In genomic region chr13:80341771-80342271, GRCh38 we compare ENCODE assay signal across 8 cellular contexts. TPM values are rescaled to one million over a fixed set of nuclear protein-coding genes. Genes with fewer than 3 reads are reported as not detected.
A peak's percentile ranks its signal among the peaks of the same experiment; 100 is the strongest.
DNase-seq lines count a peak whose midpoint lies in the region; ATAC-seq and TF ChIP-seq lines count a peak whose summit lies in the region.

No MANE protein-coding gene starts in this region.

- peak overlapping the region; percentile 78; the same call in 1 of the 2 replicates for H3K23ac ChIP-seq in IMR-90 (ENCODE audit: low read depth, low read length)

- H3K9me3 Mint-ChIP-seq in CD8-positive, alpha-beta memory T cell, result no peaks in the 10 kb centered on the region

- H3K36me3 Mint-ChIP-seq in CD8-positive, alpha-beta memory T cell, result no peaks in the 10 kb centered on the region

- H3K27ac ChIP-seq in CD8-positive, alpha-beta memory T cell (ENCODE audit: low read depth, low read length), result no peak overlapping the region
- peak overlapping the region; percentile 84 for H3K27ac ChIP-seq in IMR-90 (ENCODE audit: insufficient read depth, low read length)
- H3K27ac ChIP-seq in VCaP, result peak overlapping the region; percentile 88
- peak overlapping the region; percentile 70 for H3K27ac ChIP-seq in neutrophil

- H2AK5ac ChIP-seq in IMR-90 (ENCODE audit: low read depth, low read length), result peak overlapping the region; percentile 5; the same call in 1 of the 2 replicates

- peak overlapping the region in 5 of 8 donors; percentile 10 to 91 (median 43) for H3K27ac Mint-ChIP-seq in CD8-positive, alpha-beta memory T cell

- no peak for TF ChIP-seq RAD21 in IMR-90 (IDR thresholded peaks at IDR 0.05; ENCODE audit: low read length)

- H3K79me1 ChIP-seq in IMR-90 (ENCODE audit: low read depth in 1 of 2, low read length in 2 of 2), result peaks cover 0 to 12% of the 10 kb centered on the region in 2 experiments; a peak in 2 of 4 replicates

- H4K8ac ChIP-seq in IMR-90 (ENCODE audit: low read depth in 2 of 2, low read length in 2 of 2), result peak overlapping the region; percentile 78 to 85

- BruUV-seq in IMR-90 (replicated peaks; lab: Mats Ljungman, UMichigan), result no TSS peak

- POLR2A ChIA-PET in CD8-positive, alpha-beta memory T cell (lab: Charles Lee), result no interaction called here
- POLR2A ChIA-PET in IMR-90 (lab: Charles Lee; ENCODE audit: unreplicated experiment), result interaction anchor here (0.6 to 1.0 kb wide), 5 partner anchors 110 to 632 kb away, joined by 3 to 9 read pairs (median 3); no protein-coding TSS in a partner anchor

- no peaks in the 10 kb centered on the region for H3K36me3 ChIP-seq in CD8-positive, alpha-beta memory T cell (ENCODE audit: insufficient read depth, low read length)
- H3K36me3 ChIP-seq in IMR-90 (ENCODE audit: control insufficient read depth, insufficient read depth, low read length) (peaks cover 8% of the 10 kb centered on the region), neutrophil (peaks cover 6% of the 10 kb centered on the region)

- H3K4me1 ChIP-seq in CD8-positive, alpha-beta memory T cell (ENCODE audit: insufficient read depth, low read length), result peaks cover 8% of the 10 kb centered on the region
- H3K4me1 ChIP-seq in IMR-90 (ENCODE audit: control insufficient read depth, insufficient read depth, low read length), result peaks cover 8% of the 10 kb centered on the region
- H3K4me1 ChIP-seq in neutrophil (ENCODE audit: control insufficient read depth in 1 of 2, insufficient read depth in 1 of 2, low read depth in 1 of 2, low read length in 1 of 2), result peaks cover 29 to 45% of the 10 kb centered on the region in 2 experiments

- peaks cover 32% of the 10 kb centered on the region for H4K20me1 ChIP-seq in IMR-90 (ENCODE audit: insufficient read depth, low read length)

- H4K5ac ChIP-seq in IMR-90 (ENCODE audit: low read depth, low read length), result no peak overlapping the region; the same call in 1 of the 2 replicates

- in situ Hi-C loops in IMR-90 (cut with MboI; ENCODE audit: low sequenced_read_pairs), result loop anchor here (25.0 kb wide), 1 partner anchor 930 kb away; the partner anchor contains the start of gene RBM26

- H3K4me2 ChIP-seq in IMR-90 (ENCODE audit: low read depth, low read length), result peak overlapping the region; percentile 90

- intact Hi-C loops in IMR-90 (cut with micrococcal nuclease), result loop anchor here (1.0 to 10.0 kb wide), 7 partner anchors 210 to 917 kb away; no protein-coding TSS in a partner anchor

- TF ChIP-seq CTCF in IMR-90 (conservative IDR thresholded peaks at IDR 0.05; ENCODE audit: low read depth, low read length) (no peak), VCaP (conservative IDR thresholded peaks at IDR 0.05) (no peak), neutrophil (IDR thresholded peaks at IDR 0.05) (peak; percentile 1)

- peak overlapping the region in 6 of 7 donors; percentile 81 to 90 (median 86) for H3K4me3 Mint-ChIP-seq in CD8-positive, alpha-beta memory T cell

- no peak for TF ChIP-seq POLR2A in IMR-90 (IDR thresholded peaks at IDR 0.05; ENCODE audit: low read depth, low read length)

- no peak overlapping the region for H2AK9ac ChIP-seq in IMR-90 (replicated peaks; ENCODE audit: low read depth, low read length, poor library complexity)

- H4K91ac ChIP-seq in IMR-90 (ENCODE audit: insufficient read depth, low read depth, low read length), result peak overlapping the region; percentile 50

- no peaks in the 10 kb centered on the region for H3K9me3 ChIP-seq in CD8-positive, alpha-beta memory T cell (ENCODE audit: low read length)
- H3K9me3 ChIP-seq in IMR-90 (ENCODE audit: control insufficient read depth, insufficient read depth, low read length) (no peaks in the 10 kb centered on the region), neutrophil (no peaks in the 10 kb centered on the region)

- H2BK5ac ChIP-seq in IMR-90 (ENCODE audit: low read depth, low read length, poor library complexity, severe bottlenecking), result peak overlapping the region; percentile 80

- peaks cover 15 to 41% of the 10 kb centered on the region in 2 donors for H3K27me3 Mint-ChIP-seq in CD8-positive, alpha-beta memory T cell

- WGBS in IMR-90 (ENCODE audit: extremely low coverage in 2 of 2, insufficient read length in 1 of 2), 2 experiments, result no CpG with 5 or more reads among the region's 16 CpGs

- dilution Hi-C loops in IMR-90 (cut with HindIII; ENCODE audit: low sequenced_read_pairs, unreplicated experiment), result no loop called here

- no peak for ATAC-seq in IMR-90 (ENCODE audit: low read depth)
- ATAC-seq in HG03135 (IDR thresholded peaks at IDR 0.05; ENCODE audit: unreplicated experiment), result no peak
- no peak for ATAC-seq in GM21529 (IDR thresholded peaks at IDR 0.05; ENCODE audit: unreplicated experiment)

- peak overlapping the region; percentile 73 for H3K18ac ChIP-seq in IMR-90 (ENCODE audit: low read depth, low read length)

- 0 out of 2 replicates have a peak overlapping the region, but pooled peaks have one; percentile 24 for H2BK20ac ChIP-seq in IMR-90 (ENCODE audit: low read depth, low read length)

- H2AFZ ChIP-seq in IMR-90 (replicated peaks; ENCODE audit: low read length, poor library complexity), result peak overlapping the region; percentile 86

- H2BK120ac ChIP-seq in IMR-90 (ENCODE audit: low read depth, low read length), result peak overlapping the region; percentile 74; the same call in 1 of the 2 replicates

- CTCF ChIA-PET in CD8-positive, alpha-beta memory T cell (lab: Charles Lee), result interaction anchor here (0.9 to 2.3 kb wide), 7 partner anchors 12 to 1131 kb away, joined by 3 to 10 read pairs (median 4); no protein-coding TSS in a partner anchor
- CTCF ChIA-PET in IMR-90 (lab: Yijun Ruan, JAX), result interaction anchor here (0.6 to 1.8 kb wide), 9 partner anchors 13 to 918 kb away, joined by 3 to 7 read pairs (median 3); no protein-coding TSS in a partner anchor

- H3K56ac ChIP-seq in IMR-90 (ENCODE audit: extremely low read depth, insufficient read depth, low read length), result peak overlapping the region; percentile 96

- DNase-seq in CD8-positive, alpha-beta memory T cell, result peak in 1 of 5 donors; percentile 9
- DNase-seq in IMR-90, result peak; percentile 43
- DNase-seq in globus pallidus (ENCODE audit: low spot score), result peak; percentile 68
- DNase-seq in stimulated activated CD4-positive, alpha-beta T cell treated with anti-CD3 and anti-CD28 coated beads, Interleukin-2, amount 100 ng/mL, for 24 hours, result no peak

- no peak overlapping the region for H3K4me3 ChIP-seq in CD8-positive, alpha-beta memory T cell (ENCODE audit: low read length)
- H3K4me3 ChIP-seq in IMR-90 (ENCODE audit: insufficient read depth, low read depth, low read length) (peak overlapping the region; percentile 88), neutrophil (ENCODE audit: low read depth in 1 of 2, low read length in 1 of 2) (peak overlapping the region; percentile 62 to 81)

- H3K9me1 ChIP-seq in IMR-90 (ENCODE audit: insufficient read depth, low read length), result peaks cover 9% of the 10 kb centered on the region

- H3K14ac ChIP-seq in IMR-90 (replicated peaks; ENCODE audit: low read depth, low read length), result peak overlapping the region; percentile 59

- peaks cover 12% of the 10 kb centered on the region for H3K27me3 ChIP-seq in CD8-positive, alpha-beta memory T cell (ENCODE audit: insufficient read depth, low read length, poor library complexity, severe bottlenecking)
- H3K27me3 ChIP-seq in IMR-90 (ENCODE audit: control insufficient read depth, insufficient read depth, low read length) (no peaks in the 10 kb centered on the region), neutrophil (peaks cover 3% of the 10 kb centered on the region)

- peak overlapping the region; percentile 89 for H3K9ac ChIP-seq in IMR-90 (ENCODE audit: low read depth, low read length)

- peaks cover 13 to 24% (median 23%) of the 10 kb centered on the region in 3 donors for H3K4me1 Mint-ChIP-seq in CD8-positive, alpha-beta memory T cell

- H3K4ac ChIP-seq in IMR-90 (ENCODE audit: low read depth, low read length), result peak overlapping the region; percentile 88; the same call in 1 of the 2 replicates

- H2BK15ac ChIP-seq in IMR-90 (ENCODE audit: low read depth, low read length), result 0 out of 3 replicates have a peak overlapping the region, but pooled peaks have one; percentile 30

TF ChIP-seq in IMR-90, 13 proteins besides CTCF, POLR2A, EP300 and RAD21:
- TF ChIP-seq CHD1 (IDR thresholded peaks at IDR 0.05; ENCODE audit: low read depth, low read length), result no peak

RNA-seq across cellular contexts. Expression of gene SPRY2, which starts 0.9 kb away (rescaled TPM):
- 1 to 10 TPM in 1 of 2 experiments, under 1 TPM in 1; 0.91 to 1.1 TPM for total RNA-seq in CD8-positive, alpha-beta memory T cell
- polyA plus RNA-seq in CD8-positive, alpha-beta memory T cell, result 10.5 TPM
- 21.1 and 26.4 TPM in 2 replicates for total RNA-seq in IMR-90 (2012; rRNA removed)
- polyA plus RNA-seq in IMR-90 (2012; rRNA removed), result 47.9 and 53.9 TPM in 2 replicates
- polyA plus RNA-seq in IMR-90 (2012; cell fraction: cytosol; rRNA removed), result 35.5 and 39.0 TPM in 2 replicates
- polyA plus RNA-seq in IMR-90 (2012; cell fraction: nucleus; rRNA removed; ENCODE audit: low replicate concordance), result 63.3 and 76.1 TPM in 2 replicates

Comparison
In these comparisons a context has a peak if more than half of its experiments do, and no peak if none do; other contexts are left out.
1. DNase-seq: peak in IMR-90 (single experiment) and globus pallidus (single experiment); none in stimulated activated CD4-positive, alpha-beta T cell treated with anti-CD3 and anti-CD28 coated beads, Interleukin-2, amount 100 ng/mL, for 24 hours (0 of 2).
2. RNA of gene SPRY2, which starts 0.9 kb away (total RNA-seq): 21.1 to 26.4 TPM in IMR-90; 0.91 to 1.1 TPM in CD8-positive, alpha-beta memory T cell; every median in the first group is over 10 times any median in the second.